Comparison of ENCODE assay signal across 8 cellular contexts in genomic region chr18:23964282-23965238, GRCh38. TPM values are rescaled to one million over a fixed set of nuclear protein-coding genes. Genes with fewer than 3 reads are reported as not detected.
DNase-seq lines count a peak whose midpoint lies in the region; ATAC-seq and TF ChIP-seq lines count a peak whose summit lies in the region.

No MANE protein-coding gene starts in this region.

- H3K4me1 Mint-ChIP-seq in CD4-positive, alpha-beta memory T cell: peaks cover 44 to 60% (median 55%) of the 10 kb centered on the region in 4 donors
- peaks cover 54 to 62% (median 60%) of the 10 kb centered on the region in 3 donors for H3K4me1 Mint-ChIP-seq in naive B cell

- no peak overlapping the region for H3K9ac ChIP-seq in OCI-LY3 (ENCODE audit: low read length)

- ATAC-seq in naive B cell (ENCODE audit: low read depth in 2 of 2): peak; percentile 32 to 34
- ATAC-seq in GM19452 (IDR thresholded peaks at IDR 0.05; ENCODE audit: unreplicated experiment): no peak
- ATAC-seq in Right ventricle myocardium superior (ENCODE audit: poor library complexity): no peak
- ATAC-seq in HG03045 (IDR thresholded peaks at IDR 0.05; ENCODE audit: unreplicated experiment): no peak

- H3K27ac Mint-ChIP-seq in CD4-positive, alpha-beta memory T cell: peak overlapping the region; percentile 80 to 97 (median 92)
- peak overlapping the region; percentile 81 to 93 (median 88) for H3K27ac Mint-ChIP-seq in naive B cell

- H3K27ac ChIP-seq in CD4-positive, alpha-beta memory T cell (ENCODE audit: low read depth, low read length): peak overlapping the region; percentile 16
- H3K27ac ChIP-seq in OCI-LY3 (ENCODE audit: low read length): no peak overlapping the region

- H2AFZ ChIP-seq in OCI-LY3 (ENCODE audit: low read depth, low read length): peak overlapping the region; percentile 71; the same call in 1 of the 2 replicates

- H3K4me3 Mint-ChIP-seq in CD4-positive, alpha-beta memory T cell: peak overlapping the region; percentile 54 to 77 (median 64)
- peak overlapping the region in 6 of 8 donors; percentile 7 to 75 (median 51) for H3K4me3 Mint-ChIP-seq in naive B cell

- no peaks in the 10 kb centered on the region for H3K79me2 ChIP-seq in OCI-LY3 (ENCODE audit: low read length)

- H3K9me3 ChIP-seq in CD4-positive, alpha-beta memory T cell (ENCODE audit: control insufficient read depth in 1 of 2, low read length in 2 of 2): no peaks in the 10 kb centered on the region
- no peaks in the 10 kb centered on the region for H3K9me3 ChIP-seq in OCI-LY3 (ENCODE audit: insufficient read depth, low read length)

- no peaks in the 10 kb centered on the region for H3K27me3 ChIP-seq in CD4-positive, alpha-beta memory T cell (ENCODE audit: insufficient read depth, low read length)
- H3K27me3 ChIP-seq in OCI-LY3 (ENCODE audit: low read depth, low read length): peaks cover 6% of the 10 kb centered on the region; the same call in 1 of the 2 replicates

- H3K4me2 ChIP-seq in OCI-LY3 (ENCODE audit: low read length): peak overlapping the region; percentile 9; the same call in 1 of the 2 replicates

- CTCF ChIA-PET in CD4-positive, alpha-beta memory T cell (lab: Charles Lee; ENCODE audit: partially characterized antibody): interaction anchor here (0.8 to 10.3 kb wide), 15 partner anchors 11 to 151 kb away, joined by 3 to 80 read pairs (median 3); no protein-coding TSS in a partner anchor

- POLR2A ChIA-PET in CD4-positive, alpha-beta memory T cell (lab: Charles Lee; ENCODE audit: partially characterized antibody): interaction anchor here (0.6 to 18.4 kb wide), 9 partner anchors 14 to 112 kb away, joined by 3 to 241 read pairs (median 4); partner anchors contain the start of gene TTC39C

- H3K36me3 Mint-ChIP-seq in CD4-positive, alpha-beta memory T cell: no peaks in the 10 kb centered on the region
- no peaks in the 10 kb centered on the region for H3K36me3 Mint-ChIP-seq in naive B cell

- H4K20me1 ChIP-seq in OCI-LY3 (ENCODE audit: insufficient read depth, low read length): no peaks in the 10 kb centered on the region

- peak; percentile 62 to 75 (median 67) for DNase-seq in CD4-positive, alpha-beta memory T cell
- DNase-seq in activated effector memory CD4-positive, alpha-beta T cell treated with Interleukin-2 at 50 U/mL for 16 hours: peak; percentile 44
- DNase-seq in naive B cell: no peak
- no peak for DNase-seq in Right ventricle myocardium superior
- DNase-seq in DMS79 treated with DMSO at 0.1 percent for 48 hours (lab: John Stamatoyannopoulos, UW): no peak

- H3K4me1 ChIP-seq in CD4-positive, alpha-beta memory T cell (ENCODE audit: insufficient read depth, low read length): peaks cover 61% of the 10 kb centered on the region
- peaks cover 28% of the 10 kb centered on the region for H3K4me1 ChIP-seq in OCI-LY3 (ENCODE audit: low read length)

- intact Hi-C loops in CD4-positive, alpha-beta memory T cell (cut with micrococcal nuclease): loop anchor here (1.0 to 5.0 kb wide), 6 partner anchors 38 to 155 kb away; no protein-coding TSS in a partner anchor
- intact Hi-C loops in Right ventricle myocardium superior (cut with DNase I): loop anchor here (10.0 kb wide), 1 partner anchor 150 kb away; no protein-coding TSS in a partner anchor

- no peaks in the 10 kb centered on the region for H3K27me3 Mint-ChIP-seq in CD4-positive, alpha-beta memory T cell
- H3K27me3 Mint-ChIP-seq in naive B cell: no peaks in the 10 kb centered on the region

- H3K4me3 ChIP-seq in CD4-positive, alpha-beta memory T cell (ENCODE audit: low read length in 2 of 2): no peak overlapping the region
- H3K4me3 ChIP-seq in OCI-LY3 (ENCODE audit: low read length): no peak overlapping the region

- no peak for TF ChIP-seq CTCF in OCI-LY3 (IDR thresholded peaks at IDR 0.05; ENCODE audit: low read depth, low read length)

- H3K9me3 Mint-ChIP-seq in CD4-positive, alpha-beta memory T cell: no peaks in the 10 kb centered on the region
- H3K9me3 Mint-ChIP-seq in naive B cell: no peaks in the 10 kb centered on the region

- no peaks in the 10 kb centered on the region for H3K36me3 ChIP-seq in CD4-positive, alpha-beta memory T cell (ENCODE audit: insufficient read depth, low read length)
- no peaks in the 10 kb centered on the region for H3K36me3 ChIP-seq in OCI-LY3 (replicated peaks; ENCODE audit: low read depth, low read length)

RNA-seq across cellular contexts. Expression of gene TTC39C, which starts 50.0 kb away (rescaled TPM):
- 100 to 1,000 TPM; 168 to 180 TPM for total RNA-seq in CD4-positive, alpha-beta memory T cell
- polyA plus RNA-seq in CD4-positive, alpha-beta memory T cell: 100 to 1,000 TPM; 134 to 165 TPM
- polyA plus RNA-seq in naive B cell (ENCODE audit: low read depth in 6 of 6): 10 to 100 TPM; 20.4 to 34.5 (median 24.3) TPM
- total RNA-seq in Right ventricle myocardium superior: 3.3 TPM

Comparison
In these comparisons a context has a peak if more than half of its experiments do, and no peak if none do; other contexts are left out.
1. DNase-seq: peak in CD4-positive, alpha-beta memory T cell (5 of 5) and activated effector memory CD4-positive, alpha-beta T cell treated with Interleukin-2 at 50 U/mL for 16 hours (single experiment); none in naive B cell (single experiment), Right ventricle myocardium superior (single experiment) and DMS79 treated with DMSO at 0.1 percent for 48 hours (single experiment).
2. ATAC-seq: peak in naive B cell (2 of 2); none in GM19452 (single experiment), Right ventricle myocardium superior (single experiment) and HG03045 (single experiment).
3. RNA of gene TTC39C, which starts 50.0 kb away (total RNA-seq): 168 to 180 TPM in CD4-positive, alpha-beta memory T cell; 3.3 TPM in Right ventricle myocardium superior (single experiment); every median in the first group is over 10 times any median in the second.